ENCODE assay signal across 19 cellular contexts in genomic region chr2:144377929-144378328, GRCh38.
DNase-seq lines count a peak whose midpoint lies in the region; ATAC-seq and TF ChIP-seq lines count a peak whose summit lies in the region.
"Had no signal": no experiment of that assay in that cellular context is flagged by ENCODE, and none has a peak within 500 bp of the region (broad histone marks: within the 10 kb centered on the region; RNA-seq: fewer than 3 reads in every experiment).

No MANE protein-coding gene starts in this region.

- no peaks in the 10 kb centered on the region for H3K36me3 ChIP-seq in left lung
- H3K36me3 ChIP-seq: BE2C, uterus, WERI-Rb-1 had no signal

- H3K27ac ChIP-seq in left lung = peak overlapping the region in 1 of 2 donors; percentile 48
- H3K27ac ChIP-seq: uterus, WERI-Rb-1 had no signal

- DNase-seq in EH (ENCODE audit: low read depth) (peak; percentile 65), LHCN-M2 (ENCODE audit: low read depth) (peak; percentile 61), amniotic epithelial cell (ENCODE audit: low read depth) (peak; percentile 83), left lung (no peak), SHP77 treated with DMSO at 0.1 percent for 48 hours (lab: John Stamatoyannopoulos, UW) (no peak), Calu3 (no peak), left lobe of liver (ENCODE audit: low spot score) (no peak), GF-D8 (lab: John Stamatoyannopoulos, UW) (no peak)
- DNase-seq: activated naive CD4-positive, alpha-beta T cell treated with anti-CD3 and anti-CD28 coated beads, Interleukin-2, amount 50 U/mL, for 16 hours; BE2C; DMS153; mucosa of descending colon; NCI-H1105; NCI-H2171 treated with DMSO at 0.1 percent for 48 hours; NK-92 treated with Interleukin-12 subunit alpha and Interleukin-12 subunit beta, amount 100 ng/mL, for 24 hours; stimulated activated naive CD4-positive, alpha-beta T cell; uterus; WERI-Rb-1 had no signal

- no TSS peak for BruUV-seq in Calu3 (replicated peaks; lab: Mats Ljungman, UMichigan)

- CTCF ChIA-PET in Calu3 (lab: Charles Lee) = no interaction called here

- no peak overlapping the region for H3K27ac Mint-ChIP-seq in Calu3 (ENCODE audit: unreplicated experiment)

- H3K4me1 Mint-ChIP-seq in Calu3 (ENCODE audit: low read depth, unreplicated experiment) = peaks cover 12% of the 10 kb centered on the region

- no peaks in the 10 kb centered on the region for H3K27me3 ChIP-seq in left lung
- H3K27me3 ChIP-seq: BE2C, uterus had no signal

- intact Hi-C loops in left lung (cut with DNase I) (no loop called here), Calu3 (cut with micrococcal nuclease; ENCODE audit: unreplicated experiment) (no loop called here)

- H3K4me3 ChIP-seq in left lung = no peak overlapping the region
- H3K4me3 ChIP-seq: mucosa of descending colon, uterus had no signal

- no peak overlapping the region for H3K4me3 Mint-ChIP-seq in Calu3 (ENCODE audit: low read depth, unreplicated experiment)

- TF ChIP-seq CTCF in left lung (IDR thresholded peaks at IDR 0.05) (no peak), Calu3 (IDR thresholded peaks at IDR 0.05; ENCODE audit: unreplicated experiment) (no peak)

- H3K4me1 ChIP-seq in left lung = peaks cover 0 to 85% of the 10 kb centered on the region in 2 donors
- H3K4me1 ChIP-seq: BE2C, uterus had no signal

- peaks cover 3% of the 10 kb centered on the region for H3K9me3 Mint-ChIP-seq in Calu3 (ENCODE audit: low read depth, unreplicated experiment)

- H3K27me3 Mint-ChIP-seq in Calu3 (ENCODE audit: unreplicated experiment) = no peaks in the 10 kb centered on the region

- H3K36me3 Mint-ChIP-seq in Calu3 (ENCODE audit: insufficient read depth, unreplicated experiment) = no peaks in the 10 kb centered on the region

- no peaks in the 10 kb centered on the region for H3K9me3 ChIP-seq in left lung
- H3K9me3 ChIP-seq: BE2C, mucosa of descending colon, uterus had no signal

- ATAC-seq in left lung (peak; percentile 32), left lobe of liver (no peak)
- ATAC-seq: mucosa of descending colon, sciatic nerve had no signal

Comparison
In these comparisons a context has a peak if more than half of its experiments do, and no peak if none do; other contexts are left out.
1. DNase-seq: peak in EH (single experiment), LHCN-M2 (single experiment) and amniotic epithelial cell (single experiment); none in left lung (0 of 2), SHP77 treated with DMSO at 0.1 percent for 48 hours (single experiment), Calu3 (single experiment), left lobe of liver (single experiment) and GF-D8 (single experiment).